Comparison of ENCODE assay signal across 8 cellular contexts in the genomic region with DNA sequence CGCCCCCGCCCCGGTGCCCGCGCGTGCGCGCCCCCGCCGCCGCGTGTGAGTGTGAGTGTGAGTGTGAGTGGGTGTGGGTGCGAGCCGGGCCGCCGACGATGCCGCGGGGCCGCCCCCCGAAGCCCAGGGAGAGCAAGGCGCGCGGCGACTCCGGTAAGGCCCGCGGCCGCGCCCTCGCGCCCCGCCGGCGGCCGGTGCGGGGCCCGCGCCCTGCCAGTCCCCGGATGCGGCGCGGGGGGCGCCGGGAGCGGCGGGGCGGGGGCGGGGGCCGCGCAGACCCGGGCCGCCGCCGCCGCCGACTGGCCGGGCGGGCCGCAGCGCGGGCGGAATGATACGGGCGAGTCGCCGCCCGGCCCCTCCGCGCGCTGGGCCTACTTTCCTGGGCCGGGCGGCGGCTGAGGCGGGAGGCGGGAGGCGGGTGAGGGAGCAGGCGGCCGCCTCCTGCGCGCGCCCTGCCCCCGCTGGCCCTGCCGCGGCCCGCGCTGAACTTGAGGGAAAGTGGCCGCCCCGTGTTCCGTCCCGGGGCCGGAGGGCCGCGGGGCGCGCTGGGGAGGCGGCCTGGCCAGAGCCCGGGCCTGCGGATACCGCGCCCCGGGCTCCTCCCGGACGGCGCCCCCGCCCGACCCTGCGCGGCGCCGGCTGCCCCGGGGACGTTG. TPM values are rescaled to one million over a fixed set of nuclear protein-coding genes. Genes with fewer than 3 reads are reported as not detected.
DNase-seq lines count a peak whose midpoint lies in the region; ATAC-seq and TF ChIP-seq lines count a peak whose summit lies in the region.

A gene (plus strand): TSS at position 48 of the 656 bp plus-strand sequence. CDS start 51 bp downstream, at position 99.

- ATAC-seq in HG03378 (IDR thresholded peaks at IDR 0.05; ENCODE audit: unreplicated experiment), result peak; percentile 18
- peak; percentile 67 to 68 for ATAC-seq in activated T-cell treated with anti-CD3 and anti-CD28 coated beads, Interleukin-2, amount 50 U/mL, for 4 hours

- peak within 1 kb of the TSS; percentile 95 for H3K9ac ChIP-seq in NT2/D1 (ENCODE audit: insufficient read length, low read depth)

- H3K27ac ChIP-seq in esophagus (ENCODE audit: low read depth in 2 of 2, low read length in 1 of 2) (peak within 1 kb of the TSS; percentile 95 to 96), muscle layer of duodenum (ENCODE audit: low read length) (peak within 1 kb of the TSS; percentile 95)

- H3K9me3 ChIP-seq in NT2/D1 (ENCODE audit: insufficient read depth, low read length) (no peaks in the 10 kb centered on the region), esophagus (ENCODE audit: control insufficient read depth in 2 of 2, insufficient read depth in 1 of 2, low read depth in 1 of 2, low read length in 1 of 2) (no peaks in the 10 kb centered on the region), muscle layer of duodenum (ENCODE audit: control insufficient read depth in 1 of 2, low read length in 2 of 2) (no peaks in the 10 kb centered on the region)

- H3K27me3 ChIP-seq in NT2/D1 (ENCODE audit: insufficient read depth, insufficient read length) (no peaks in the 10 kb centered on the region), esophagus (ENCODE audit: control insufficient read depth in 1 of 2, insufficient read depth in 2 of 2, low read length in 2 of 2) (no peaks in the 10 kb centered on the region), muscle layer of duodenum (ENCODE audit: low read depth, low read length) (no peaks in the 10 kb centered on the region)

- H3K4me3 ChIP-seq in NT2/D1 (ENCODE audit: insufficient read length, low read depth), result peak within 1 kb of the TSS; percentile 80
- H3K4me3 ChIP-seq in esophagus (ENCODE audit: low read depth in 1 of 2, low read length in 2 of 2), result peak within 1 kb of the TSS; percentile 65 to 96
- peak within 1 kb of the TSS; percentile 89 to 93 for H3K4me3 ChIP-seq in muscle layer of duodenum (ENCODE audit: low read depth in 1 of 2, low read length in 2 of 2)

- 1% methylated on average over 79 to 113 of the region's 113 CpGs for WGBS in esophagus, 2 donors

- H3K36me3 Mint-ChIP-seq in CD14-positive monocyte, result peaks cover 1 to 9% of the 10 kb centered on the region in 2 donors
- H3K36me3 Mint-ChIP-seq in activated T-cell treated with anti-CD3 and anti-CD28 coated beads, Interleukin-2, amount 50 U/mL, for 4 hours (ENCODE audit: insufficient read depth), result peaks cover 2% of the 10 kb centered on the region

- H3K27ac Mint-ChIP-seq in CD14-positive monocyte, result peak within 1 kb of the TSS; percentile 91 to 98 (median 95)

- H3K4me3 Mint-ChIP-seq in CD14-positive monocyte, result peak within 1 kb of the TSS; percentile 91 to 95
- peak within 1 kb of the TSS; percentile 90 for H3K4me3 Mint-ChIP-seq in activated T-cell treated with anti-CD3 and anti-CD28 coated beads, Interleukin-2, amount 50 U/mL, for 4 hours

- peaks cover 45% of the 10 kb centered on the region for H3K4me1 Mint-ChIP-seq in CD14-positive monocyte
- H3K4me1 Mint-ChIP-seq in activated T-cell treated with anti-CD3 and anti-CD28 coated beads, Interleukin-2, amount 50 U/mL, for 4 hours (ENCODE audit: low read depth), result peaks cover 51% of the 10 kb centered on the region

- H3K4me1 ChIP-seq in NT2/D1 (ENCODE audit: insufficient read depth, insufficient read length) (no peaks in the 10 kb centered on the region), esophagus (ENCODE audit: control insufficient read depth in 2 of 2, insufficient read depth in 2 of 2, low read length in 1 of 2) (peaks cover 4 to 5% of the 10 kb centered on the region in 2 donors), muscle layer of duodenum (ENCODE audit: control insufficient read depth in 1 of 2, insufficient read depth in 2 of 2, low read length in 2 of 2) (peaks cover 13 to 26% of the 10 kb centered on the region in 2 donors)

- no peak for TF ChIP-seq CTCF in CD14-positive monocyte (IDR thresholded peaks at IDR 0.05)

- H3K27me3 Mint-ChIP-seq in CD14-positive monocyte (ENCODE audit: low read depth in 3 of 3), result peaks cover 0 to 4% (median 0%) of the 10 kb centered on the region in 3 donors
- no peaks in the 10 kb centered on the region for H3K27me3 Mint-ChIP-seq in activated T-cell treated with anti-CD3 and anti-CD28 coated beads, Interleukin-2, amount 50 U/mL, for 4 hours (ENCODE audit: low read depth)

- DNase-seq in CD14-positive monocyte (ENCODE audit: low spot score) (peak; percentile 58), GM19238 (ENCODE audit: insufficient read length, low spot score) (peak; percentile 78), NT2/D1 (ENCODE audit: low read depth, low spot score) (peak; percentile 48)
- peak; percentile 67 for DNase-seq in activated T-cell treated with anti-CD3 and anti-CD28 coated beads, Interleukin-2, amount 50 U/mL, for 4 hours
- peak; percentile 34 to 70 for DNase-seq in stimulated activated CD8-positive, alpha-beta memory T cell treated with anti-CD3 and anti-CD28 coated beads, Interleukin-7, amount 100 ng/mL, for 4 hours (ENCODE audit: low read depth in 2 of 2)

- intact Hi-C loops in CD14-positive monocyte (cut with micrococcal nuclease), result loop anchor here in 1 of 2 donors (5.0 kb wide), 1 partner anchor 230 kb away; no protein-coding TSS in a partner anchor

- no peaks in the 10 kb centered on the region for H3K36me3 ChIP-seq in NT2/D1 (ENCODE audit: insufficient read depth, insufficient read length, low read length)
- no peaks in the 10 kb centered on the region for H3K36me3 ChIP-seq in esophagus (ENCODE audit: control insufficient read depth in 2 of 2, insufficient read depth in 2 of 2, low read length in 1 of 2)
- H3K36me3 ChIP-seq in muscle layer of duodenum (ENCODE audit: control insufficient read depth in 1 of 2, insufficient read depth in 2 of 2, low read length in 2 of 2), result no peaks in the 10 kb centered on the region

- no peaks in the 10 kb centered on the region for H3K9me3 Mint-ChIP-seq in CD14-positive monocyte
- no peaks in the 10 kb centered on the region for H3K9me3 Mint-ChIP-seq in activated T-cell treated with anti-CD3 and anti-CD28 coated beads, Interleukin-2, amount 50 U/mL, for 4 hours

RNA-seq across cellular contexts. Expression of the gene that starts here (rescaled TPM):
- 1 to 10 TPM; 1.7 to 2.4 TPM for polyA plus RNA-seq in CD14-positive monocyte
- total RNA-seq in activated T-cell treated with anti-CD3 and anti-CD28 coated beads, Interleukin-2, amount 50 U/mL, for 4 hours, result 10 to 100 TPM; 13.9 to 16.6 (median 15.5) TPM
- 1 to 10 TPM; 1.3 to 3.0 TPM for polyA plus RNA-seq in esophagus

Comparison
In these comparisons a context has a peak if more than half of its experiments do, and no peak if none do; other contexts are left out.
1. Peak in every context shown above with its lines: DNase-seq, ATAC-seq, H3K4me3 ChIP-seq and H3K27ac ChIP-seq.